29 cellular contexts compared by ENCODE assay signal in genomic region chrX:69196666-69197065, GRCh38.
"Had no signal": no experiment of that assay in that cellular context is flagged by ENCODE, and none has a peak within 500 bp of the region (broad histone marks: within the 10 kb centered on the region; RNA-seq: fewer than 3 reads in every experiment).

No MANE protein-coding gene starts in this region.

- DNase-seq: activated CD4-positive, alpha-beta memory T cell treated with anti-CD3 and anti-CD28 coated beads, Interleukin-2, amount 10 ng/mL, durations not matched to agents 7 days and 5 days; activated CD4-positive, alpha-beta T cell treated with anti-CD3 and anti-CD28 coated beads for 1 hour; activated CD4-positive, alpha-beta T cell treated with anti-CD3 and anti-CD28 coated beads for 48 hours; activated CD4-positive, CD25-positive, alpha-beta regulatory T cell; activated CD8-positive, alpha-beta memory T cell treated with anti-CD3 and anti-CD28 coated beads for 24 hours; activated CD8-positive, alpha-beta memory T cell treated with anti-CD3 and anti-CD28 coated beads, Interleukin-2, amount 10 ng/mL, durations not matched to agents 7 days and 5 days; activated CD8-positive, alpha-beta memory T cell treated with anti-CD3 and anti-CD28 coated beads, Interleukin-2, amount 50 U/mL, for 48 hours; activated effector memory CD4-positive, alpha-beta T cell treated with Interleukin-2 at 50 U/mL for 16 hours; activated naive CD4-positive, alpha-beta T cell treated with anti-CD3 and anti-CD28 coated beads, Interleukin-2, amount 10 ng/mL, durations not matched to agents 7 days and 5 days; activated naive CD8-positive, alpha-beta T cell treated with anti-CD3 and anti-CD28 coated beads, Interleukin-2, amount 50 U/mL, for 24 hours; activated T-cell treated with anti-CD3 and anti-CD28 coated beads, Interleukin-2, amount 50 U/mL, for 48 hours; amniotic stem cell; central memory CD4-positive, alpha-beta T cell; NCI-H1105; NCI-H1417 treated with DMSO at 0.1 percent for 48 hours; NCI-H187 treated with DMSO at 0.1 percent for 48 hours; NCI-H2081 treated with DMSO at 0.1 percent for 48 hours; NCI-H226; NCI-H446 treated with DMSO at 0.1 percent for 48 hours; NCI-H524; RPMI8226; SIG-M5; SW 1271; T-helper 1 cell; T-helper 2 cell; T1000; WERI-Rb-1 had no signal

- H3K36me3 ChIP-seq: WERI-Rb-1 had no signal

- H3K27ac ChIP-seq: WERI-Rb-1 had no signal

- ATAC-seq: activated CD8-positive, alpha-beta memory T cell treated with anti-CD3 and anti-CD28 coated beads, Interleukin-2, amount 10 ng/mL, durations not matched to agents 7 days and 5 days; activated naive CD8-positive, alpha-beta T cell treated with anti-CD3 and anti-CD28 coated beads, Interleukin-2, amount 50 U/mL, for 24 hours; K562; Panc1 had no signal

- H3K4me3 ChIP-seq: K562 had no signal
